ENCODE assay signal across 1 cellular context in the genomic region with DNA sequence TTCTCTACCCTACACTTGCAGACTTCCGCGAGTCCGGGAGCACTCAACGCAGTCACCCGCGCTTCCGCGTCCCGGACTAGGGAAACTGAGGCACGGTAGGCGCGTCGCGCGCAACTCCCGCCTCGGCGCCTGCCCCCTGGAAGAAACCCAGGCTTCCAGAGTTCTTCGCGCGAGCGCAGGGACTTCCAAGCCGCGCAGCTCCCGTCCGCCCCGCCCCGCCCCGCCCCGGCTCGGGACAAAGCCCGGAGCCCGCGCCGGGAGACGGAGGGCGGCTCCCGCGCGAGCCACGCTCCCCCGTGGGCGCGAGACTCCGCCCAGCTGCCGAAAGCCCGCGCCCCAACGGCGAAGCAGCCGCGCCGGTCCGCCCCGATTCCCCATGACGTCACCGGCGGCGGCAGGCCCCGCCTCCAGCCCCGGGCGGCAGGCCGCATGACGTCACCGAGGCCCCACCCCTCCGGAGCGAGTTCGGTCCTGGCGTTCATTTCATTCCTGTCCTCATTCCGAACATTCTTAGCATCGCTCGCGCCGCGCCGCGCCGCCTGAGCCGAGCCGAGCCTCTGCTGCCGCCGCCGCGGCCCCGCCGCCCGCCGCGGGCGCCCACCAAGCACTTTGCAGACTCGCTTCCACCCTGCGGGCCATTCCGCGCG.
TF ChIP-seq lines count a peak whose summit lies in the region.

Gene TEAD1 (plus strand): TSS at position 498 of the 647 bp plus-strand sequence.

TF ChIP-seq in SK-N-SH, 30 proteins besides CTCF, POLR2A, EP300 and RAD21 (continued from another document):
- peak; percentile 27; the same call in 1 of the 2 replicates for TF ChIP-seq TCF12 (IDR thresholded peaks at IDR 0.05)
- TF ChIP-seq RCOR1 (IDR thresholded peaks at IDR 0.05; ENCODE audit: low read length), result no peak
- TF ChIP-seq NFIC (IDR thresholded peaks at IDR 0.05; ENCODE audit: borderline replicate concordance), result no peak
- peak; percentile 52 for TF ChIP-seq NRF1 (IDR thresholded peaks at IDR 0.05; ENCODE audit: low read depth, low read length)
- no peak for TF ChIP-seq USF1 (IDR thresholded peaks at IDR 0.05; ENCODE audit: borderline replicate concordance, low read depth)
- no peak for TF ChIP-seq REST (IDR thresholded peaks at IDR 0.05; ENCODE audit: low read depth, low read length)
- no peak; the same call in 1 of the 2 replicates for TF ChIP-seq MEF2A (IDR thresholded peaks at IDR 0.05; ENCODE audit: borderline replicate concordance, low read depth)
- TF ChIP-seq CHD2 (IDR thresholded peaks at IDR 0.05; ENCODE audit: low read length, partially characterized antibody), result peak; percentile 45
- no peak for TF ChIP-seq RXRA (IDR thresholded peaks at IDR 0.05; ENCODE audit: borderline replicate concordance, low read depth)
- TF ChIP-seq GABPA (IDR thresholded peaks at IDR 0.05; ENCODE audit: low read depth), result no peak
- no peak for TF ChIP-seq FOXM1 (IDR thresholded peaks at IDR 0.05; ENCODE audit: low read depth)
- no peak for TF ChIP-seq EZH2phosphoT487 (IDR thresholded peaks at IDR 0.05; ENCODE audit: borderline replicate concordance, low read depth)
- no peak for TF ChIP-seq YY1 (IDR thresholded peaks at IDR 0.05; ENCODE audit: low read depth)
- TF ChIP-seq SMC3 (IDR thresholded peaks at IDR 0.05; ENCODE audit: low read depth, low read length), result peak; percentile 8; the same call in 1 of the 2 replicates
- TF ChIP-seq RFX5 (IDR thresholded peaks at IDR 0.05; ENCODE audit: low read length), result no peak
- TF ChIP-seq, protein P1, sequence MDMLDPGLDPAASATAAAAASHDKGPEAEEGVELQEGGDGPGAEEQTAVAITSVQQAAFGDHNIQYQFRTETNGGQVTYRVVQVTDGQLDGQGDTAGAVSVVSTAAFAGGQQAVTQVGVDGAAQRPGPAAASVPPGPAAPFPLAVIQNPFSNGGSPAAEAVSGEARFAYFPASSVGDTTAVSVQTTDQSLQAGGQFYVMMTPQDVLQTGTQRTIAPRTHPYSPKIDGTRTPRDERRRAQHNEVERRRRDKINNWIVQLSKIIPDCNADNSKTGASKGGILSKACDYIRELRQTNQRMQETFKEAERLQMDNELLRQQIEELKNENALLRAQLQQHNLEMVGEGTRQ (IDR thresholded peaks at IDR 0.05; ENCODE audit: borderline replicate concordance, low read depth, low read length), result no peak
- no peak for TF ChIP-seq GATA2 (CRISPR knock-in tag; IDR thresholded peaks at IDR 0.05)
- peak; percentile 75; the same call in 1 of the 2 replicates for TF ChIP-seq TAF1 (IDR thresholded peaks at IDR 0.05; ENCODE audit: borderline replicate concordance, low read depth, low read length)
- TF ChIP-seq IRF3 (IDR thresholded peaks at IDR 0.05; ENCODE audit: low read depth, low read length), result no peak
- TF ChIP-seq POLR2AphosphoS5 (IDR thresholded peaks at IDR 0.05; ENCODE audit: low read depth, low read length), result peak; percentile 63
- TF ChIP-seq ELF1 (IDR thresholded peaks at IDR 0.05), result peak; percentile 58
